8 cellular contexts compared by ENCODE assay signal in the genomic region with DNA sequence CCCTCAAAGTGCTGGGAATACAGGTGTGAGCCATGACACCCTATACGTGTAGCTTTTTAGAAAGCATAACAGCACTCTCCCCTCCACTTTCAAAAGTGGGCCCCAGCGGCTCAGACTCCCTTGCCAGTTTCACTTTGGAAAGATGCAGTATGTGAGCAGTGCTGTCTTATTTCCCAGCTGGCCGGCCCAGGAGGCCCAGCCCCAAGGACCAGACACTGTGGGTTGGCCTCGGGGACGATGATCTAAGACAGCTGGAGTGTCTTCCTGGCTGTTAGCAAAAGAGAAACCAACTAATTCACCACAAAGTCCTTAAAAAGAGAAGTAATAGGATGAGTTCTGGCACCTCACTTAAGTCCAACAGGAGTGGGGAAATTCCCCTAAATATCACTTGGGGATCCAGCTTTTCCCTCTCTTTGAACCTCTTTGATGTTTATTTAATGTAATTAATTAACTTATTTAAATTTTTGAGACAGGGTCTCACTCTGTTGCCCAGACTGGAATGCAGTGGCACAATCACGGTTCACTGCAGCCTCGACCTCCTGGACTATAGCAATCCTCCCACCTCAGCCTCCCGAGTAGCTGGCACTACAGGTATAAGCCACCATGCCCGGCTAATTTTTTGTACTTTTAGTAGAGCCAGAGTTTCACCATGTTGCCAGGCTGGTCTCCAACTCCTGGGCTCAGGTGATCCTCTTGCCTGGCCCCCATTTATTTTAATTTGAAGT. TPM values are rescaled to one million over a fixed set of nuclear protein-coding genes. Genes with fewer than 3 reads are reported as not detected.
A peak's percentile ranks its signal among the peaks of the same experiment; 100 is the strongest.
DNase-seq lines count a peak whose midpoint lies in the region; ATAC-seq and TF ChIP-seq lines count a peak whose summit lies in the region.

No MANE protein-coding gene starts in this region.

- peak overlapping the region; percentile 82 for H4K91ac ChIP-seq in IMR-90 (ENCODE audit: insufficient read depth, low read depth, low read length)

- peak overlapping the region; percentile 98; the same call in 2 of the 3 replicates for H2BK15ac ChIP-seq in IMR-90 (ENCODE audit: low read depth, low read length)

- H2BK5ac ChIP-seq in IMR-90 (ENCODE audit: low read depth, low read length, poor library complexity, severe bottlenecking): peak overlapping the region; percentile 92

- no peaks in the 10 kb centered on the region for H4K20me1 ChIP-seq in IMR-90 (ENCODE audit: insufficient read depth, low read length)

- H3K14ac ChIP-seq in IMR-90 (replicated peaks; ENCODE audit: low read depth, low read length): peak overlapping the region; percentile 96

- peak overlapping the region; percentile 95 for H2BK20ac ChIP-seq in IMR-90 (ENCODE audit: low read depth, low read length)

- H3K27ac ChIP-seq in IMR-90 (ENCODE audit: insufficient read depth, low read length) (peak overlapping the region; percentile 89), uterus (peak overlapping the region; percentile 65 to 68)

- H2AK5ac ChIP-seq in IMR-90 (ENCODE audit: low read depth, low read length): peak overlapping the region; percentile 95

- peak overlapping the region; percentile 95 for H2BK120ac ChIP-seq in IMR-90 (ENCODE audit: low read depth, low read length)

- peak; percentile 80 for DNase-seq in Ammon's horn (ENCODE audit: low spot score)
- DNase-seq in IMR-90: peak; percentile 93
- peak; percentile 69 for DNase-seq in amniotic stem cell (lab: John Stamatoyannopoulos, UW)
- peak; percentile 65 to 93 for DNase-seq in lower leg skin (ENCODE audit: low spot score in 2 of 2)
- peak; percentile 79 to 80 for DNase-seq in uterus
- no peak for DNase-seq in NCI-H1105 (lab: John Stamatoyannopoulos, UW)

- H3K4me3 ChIP-seq in IMR-90 (ENCODE audit: insufficient read depth, low read depth, low read length): peak overlapping the region; percentile 16; the same call in 1 of the 2 replicates
- H3K4me3 ChIP-seq in lower leg skin (ENCODE audit: low read depth, poor library complexity, severe bottlenecking): no peak overlapping the region
- peak overlapping the region in 1 of 2 donors; percentile 6 for H3K4me3 ChIP-seq in uterus

- 38% methylated on average over 4 of the region's 9 CpGs; no CpG with 5 or more reads in 1 of the 2 experiments for WGBS in IMR-90 (ENCODE audit: extremely low coverage in 2 of 2, insufficient read length in 1 of 2), 2 experiments
- WGBS in lower leg skin, 2 donors: 35 to 52% methylated on average over 9 of the region's 9 CpGs

- H3K9me1 ChIP-seq in IMR-90 (ENCODE audit: insufficient read depth, low read length): peaks cover 20% of the 10 kb centered on the region

- peak overlapping the region; percentile 70 to 96 for H4K8ac ChIP-seq in IMR-90 (ENCODE audit: low read depth in 2 of 2, low read length in 2 of 2)

- H3K4ac ChIP-seq in IMR-90 (ENCODE audit: low read depth, low read length): peak overlapping the region; percentile 97

- H3K9ac ChIP-seq in IMR-90 (ENCODE audit: low read depth, low read length): peak overlapping the region; percentile 59

- H3K4me1 ChIP-seq in IMR-90 (ENCODE audit: control insufficient read depth, insufficient read depth, low read length) (peaks cover 26% of the 10 kb centered on the region), uterus (peaks cover 4 to 7% of the 10 kb centered on the region in 2 donors)

- H3K56ac ChIP-seq in IMR-90 (ENCODE audit: extremely low read depth, insufficient read depth, low read length): peak overlapping the region; percentile 46; the same call in 1 of the 2 replicates

- peak overlapping the region; percentile 63 for H4K5ac ChIP-seq in IMR-90 (ENCODE audit: low read depth, low read length)

- dilution Hi-C loops in IMR-90 (cut with HindIII; ENCODE audit: low sequenced_read_pairs, unreplicated experiment): no loop called here

- no peaks in the 10 kb centered on the region for H3K27me3 ChIP-seq in IMR-90 (ENCODE audit: control insufficient read depth, insufficient read depth, low read length)
- H3K27me3 ChIP-seq in uterus: no peaks in the 10 kb centered on the region

- TF ChIP-seq RAD21 in IMR-90 (IDR thresholded peaks at IDR 0.05; ENCODE audit: low read length): no peak

- in situ Hi-C loops in IMR-90 (cut with MboI; ENCODE audit: low sequenced_read_pairs): no loop called here

- POLR2A ChIA-PET in IMR-90 (lab: Charles Lee; ENCODE audit: unreplicated experiment): interaction anchor here (0.7 kb wide), 1 partner anchor 14 kb away, joined by 3 read pairs; no protein-coding TSS in a partner anchor

- ATAC-seq in GM19463 (IDR thresholded peaks at IDR 0.05; ENCODE audit: unreplicated experiment) (peak; percentile 90), IMR-90 (ENCODE audit: low read depth) (peak; percentile 76), HG02623 (IDR thresholded peaks at IDR 0.05; ENCODE audit: unreplicated experiment) (no peak)

- TF ChIP-seq POLR2A in IMR-90 (IDR thresholded peaks at IDR 0.05; ENCODE audit: low read depth, low read length) (no peak), lower leg skin (IDR thresholded peaks at IDR 0.05) (no peak), uterus (IDR thresholded peaks at IDR 0.05) (no peak)

- peak overlapping the region; percentile 82 for H3K4me2 ChIP-seq in IMR-90 (ENCODE audit: low read depth, low read length)

- H2AK9ac ChIP-seq in IMR-90 (replicated peaks; ENCODE audit: low read depth, low read length, poor library complexity): peak overlapping the region; percentile 95

- peak overlapping the region; percentile 88 for H2AFZ ChIP-seq in IMR-90 (replicated peaks; ENCODE audit: low read length, poor library complexity)

- TF ChIP-seq CTCF in IMR-90 (conservative IDR thresholded peaks at IDR 0.05; ENCODE audit: low read depth, low read length): no peak
- no peak for TF ChIP-seq CTCF in lower leg skin (IDR thresholded peaks at IDR 0.05)
- no peak for TF ChIP-seq CTCF in uterus (IDR thresholded peaks at IDR 0.05)

- peaks cover 3 to 26% of the 10 kb centered on the region in 2 experiments; a peak in 3 of 4 replicates for H3K79me1 ChIP-seq in IMR-90 (ENCODE audit: low read depth in 1 of 2, low read length in 2 of 2)

- H3K18ac ChIP-seq in IMR-90 (ENCODE audit: low read depth, low read length): peak overlapping the region; percentile 39

- H3K36me3 ChIP-seq in IMR-90 (ENCODE audit: control insufficient read depth, insufficient read depth, low read length): no peaks in the 10 kb centered on the region
- no peaks in the 10 kb centered on the region for H3K36me3 ChIP-seq in uterus

- H3K9me3 ChIP-seq in IMR-90 (ENCODE audit: control insufficient read depth, insufficient read depth, low read length) (no peaks in the 10 kb centered on the region), uterus (no peaks in the 10 kb centered on the region)

- BruUV-seq in IMR-90 (replicated peaks; lab: Mats Ljungman, UMichigan): no TSS peak

- CTCF ChIA-PET in IMR-90 (lab: Yijun Ruan, JAX): interaction anchor here (0.6 kb wide), 1 partner anchor 41 kb away, joined by 3 read pairs; no protein-coding TSS in a partner anchor

- peak overlapping the region; percentile 90; the same call in 1 of the 2 replicates for H3K23ac ChIP-seq in IMR-90 (ENCODE audit: low read depth, low read length)

- intact Hi-C loops in IMR-90 (cut with micrococcal nuclease) (no loop called here), lower leg skin (cut with DNase I; ENCODE audit: low total_unique reads) (no loop called here), uterus (cut with DNase I; ENCODE audit: low total_unique reads) (no loop called here)

TF ChIP-seq in IMR-90, 13 proteins besides CTCF, POLR2A, EP300 and RAD21:
- TF ChIP-seq SMC3 (IDR thresholded peaks at IDR 0.05; ENCODE audit: low read depth, low read length) (peak; percentile 22; the same call in 1 of the 2 replicates), FOS (IDR thresholded peaks at IDR 0.05; ENCODE audit: low read depth, low read length) (no peak), MAZ (IDR thresholded peaks at IDR 0.05; ENCODE audit: borderline replicate concordance, low read depth, low read length) (peak; percentile 27; the same call in 1 of the 2 replicates), MAFK (IDR thresholded peaks at IDR 0.05; ENCODE audit: low read depth, low read length) (no peak), RFX5 (IDR thresholded peaks at IDR 0.05; ENCODE audit: low read depth, low read length) (no peak), BHLHE40 (IDR thresholded peaks at IDR 0.05; ENCODE audit: low read depth, low read length) (0 out of 2 replicates have a peak, but pooled peaks have one; percentile 9), CHD1 (IDR thresholded peaks at IDR 0.05; ENCODE audit: low read depth, low read length) (no peak), RCOR1 (IDR thresholded peaks at IDR 0.05; ENCODE audit: insufficient replicate concordance, low read length) (peak; percentile 65)
- TF ChIP-seq, protein P1, sequence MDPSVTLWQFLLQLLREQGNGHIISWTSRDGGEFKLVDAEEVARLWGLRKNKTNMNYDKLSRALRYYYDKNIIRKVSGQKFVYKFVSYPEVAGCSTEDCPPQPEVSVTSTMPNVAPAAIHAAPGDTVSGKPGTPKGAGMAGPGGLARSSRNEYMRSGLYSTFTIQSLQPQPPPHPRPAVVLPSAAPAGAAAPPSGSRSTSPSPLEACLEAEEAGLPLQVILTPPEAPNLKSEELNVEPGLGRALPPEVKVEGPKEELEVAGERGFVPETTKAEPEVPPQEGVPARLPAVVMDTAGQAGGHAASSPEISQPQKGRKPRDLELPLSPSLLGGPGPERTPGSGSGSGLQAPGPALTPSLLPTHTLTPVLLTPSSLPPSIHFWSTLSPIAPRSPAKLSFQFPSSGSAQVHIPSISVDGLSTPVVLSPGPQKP (IDR thresholded peaks at IDR 0.05; ENCODE audit: borderline replicate concordance, low read depth, low read length): no peak

RNA-seq across cellular contexts. Expression of a gene that starts 17.6 kb away (rescaled TPM):
- total RNA-seq in IMR-90 (2012; rRNA removed) (392 and 524 TPM in 2 replicates), lower leg skin (10 to 100 TPM; 32.0 to 97.3 (median 60.7) TPM), uterus (100 to 1,000 TPM; 294 to 434 (median 374) TPM)
- polyA plus RNA-seq in IMR-90 (2012; rRNA removed): 194 and 242 TPM in 2 replicates
- 181 and 264 TPM in 2 replicates for polyA plus RNA-seq in IMR-90 (2012; cell fraction: cytosol; rRNA removed)
- polyA plus RNA-seq in IMR-90 (2012; cell fraction: nucleus; rRNA removed; ENCODE audit: low replicate concordance): 149 and 183 TPM in 2 replicates
